ENCODE assay signal across 11 cellular contexts in the genomic region with DNA sequence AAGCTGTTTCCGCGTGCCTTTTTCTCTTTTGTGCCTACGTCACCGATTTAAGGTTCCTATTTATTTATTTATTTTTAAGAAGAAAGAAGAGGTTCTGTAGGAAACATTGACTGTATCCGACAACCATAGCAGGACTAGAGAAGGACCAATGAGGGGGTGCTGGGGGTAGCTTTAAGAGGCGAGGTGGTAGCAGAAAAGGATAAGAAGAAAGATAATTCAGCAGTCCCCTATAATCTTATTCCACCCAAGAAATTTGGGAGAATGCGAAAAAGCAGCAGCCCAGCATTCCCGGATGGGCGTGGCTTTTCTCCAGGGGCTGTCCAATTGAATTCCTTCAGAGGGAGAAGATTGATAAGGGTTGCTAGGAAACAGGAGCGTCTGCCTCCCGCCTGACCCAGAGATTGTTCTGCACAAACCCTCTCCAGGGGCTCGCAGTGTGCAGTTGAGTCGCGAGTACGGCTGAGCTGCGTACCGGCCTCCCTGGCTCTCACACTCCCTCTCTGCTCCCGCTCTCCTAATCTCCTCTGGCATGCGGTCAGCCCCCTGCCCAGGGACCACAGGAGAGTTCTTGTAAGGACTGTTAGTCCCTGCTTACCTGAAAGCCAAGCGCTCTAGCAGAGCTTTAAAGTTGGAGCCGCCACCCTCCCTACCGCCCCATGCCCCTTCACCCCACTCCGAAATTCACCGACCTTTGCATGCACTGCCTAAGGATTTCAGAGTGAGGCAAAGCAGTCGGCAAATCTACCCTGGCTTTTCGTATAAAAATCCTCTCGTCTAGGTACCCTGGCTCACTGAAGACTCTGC. TPM values are rescaled to one million over a fixed set of nuclear protein-coding genes. Genes with fewer than 3 reads are reported as not detected.
DNase-seq lines count a peak whose midpoint lies in the region; ATAC-seq lines count a peak whose summit lies in the region.
"Had no signal": no experiment of that assay in that cellular context is flagged by ENCODE, and none has a peak within 500 bp of the region (broad histone marks: within the 10 kb centered on the region; RNA-seq: fewer than 3 reads in every experiment).

A gene (plus strand): TSS at position 432 of the 804 bp plus-strand sequence. CDS start 121,237 bp downstream, outside the sequence.

- DNase-seq in DMS153 (lab: John Stamatoyannopoulos, UW) (peak; percentile 25), NCI-H748 (lab: John Stamatoyannopoulos, UW; ENCODE audit: unreplicated experiment) (peak; percentile 90), Right ventricle myocardium superior (peak; percentile 43), occipital lobe (lab: John Stamatoyannopoulos, UW) (peak; percentile 78)
- DNase-seq in stimulated activated CD4-positive, alpha-beta T cell treated with anti-CD3 and anti-CD28 coated beads, Interleukin-4, amount 100 ng/mL, for 24 hours: no peak
- DNase-seq in naive thymus-derived CD8-positive, alpha-beta T cell: no peak
- DNase-seq: activated CD8-positive, alpha-beta memory T cell treated with anti-CD3 and anti-CD28 coated beads, Interleukin-2, amount 50 U/mL, for 48 hours; CD4-positive, alpha-beta memory T cell had no signal

- H3K27ac Mint-ChIP-seq in naive thymus-derived CD8-positive, alpha-beta T cell: no peak within 1 kb of the TSS
- H3K27ac Mint-ChIP-seq: CD4-positive, alpha-beta memory T cell had no signal

- H3K4me3 Mint-ChIP-seq in naive thymus-derived CD8-positive, alpha-beta T cell: no peak within 1 kb of the TSS
- H3K4me3 Mint-ChIP-seq: CD4-positive, alpha-beta memory T cell had no signal

- no peaks in the 10 kb centered on the region for H3K36me3 Mint-ChIP-seq in naive thymus-derived CD8-positive, alpha-beta T cell
- H3K36me3 Mint-ChIP-seq: CD4-positive, alpha-beta memory T cell had no signal

- intact Hi-C loops in Right ventricle myocardium superior (cut with DNase I): no loop called here

- POLR2A ChIA-PET in naive thymus-derived CD8-positive, alpha-beta T cell (lab: Charles Lee): no interaction called here

- ATAC-seq in Right ventricle myocardium superior (ENCODE audit: poor library complexity) (peak; percentile 71), GM21526 (IDR thresholded peaks at IDR 0.05; ENCODE audit: low FRiP score, unreplicated experiment) (no peak), GM18519 (IDR thresholded peaks at IDR 0.05; ENCODE audit: low FRiP score, unreplicated experiment) (no peak)
- no peak for ATAC-seq in naive thymus-derived CD8-positive, alpha-beta T cell

- no peaks in the 10 kb centered on the region for H3K4me1 Mint-ChIP-seq in naive thymus-derived CD8-positive, alpha-beta T cell

- peaks cover 0 to 8% (median 0%) of the 10 kb centered on the region in 9 donors for H3K9me3 Mint-ChIP-seq in naive thymus-derived CD8-positive, alpha-beta T cell

- peaks cover 5 to 36% (median 27%) of the 10 kb centered on the region in 5 donors for H3K27me3 Mint-ChIP-seq in naive thymus-derived CD8-positive, alpha-beta T cell

RNA-seq across cellular contexts. Expression of the gene that starts here (rescaled TPM):
- not detected for total RNA-seq in Right ventricle myocardium superior
- 179 TPM for total RNA-seq in occipital lobe
- total RNA-seq in naive thymus-derived CD8-positive, alpha-beta T cell: not detected
- polyA plus RNA-seq in naive thymus-derived CD8-positive, alpha-beta T cell: not detected
- total RNA-seq: CD4-positive, alpha-beta memory T cell; NCI-H460 had no signal
- polyA plus RNA-seq: CD4-positive, alpha-beta memory T cell had no signal

Comparison
In these comparisons a context has a peak if more than half of its experiments do, and no peak if none do; other contexts are left out.
1. RNA of the gene that starts here (total RNA-seq): 179 TPM in occipital lobe (single experiment); not detected in Right ventricle myocardium superior (single experiment) and not detected in naive thymus-derived CD8-positive, alpha-beta T cell; every median in the first group is over 100 times any median in the second.
2. Peak in DNase-seq and ATAC-seq in Right ventricle myocardium superior; RNA of the gene not detected or under 1 TPM.
3. DNase-seq: peak in DMS153 (single experiment), NCI-H748 (single experiment) and occipital lobe (single experiment); none in stimulated activated CD4-positive, alpha-beta T cell treated with anti-CD3 and anti-CD28 coated beads, Interleukin-4, amount 100 ng/mL, for 24 hours (single experiment) and naive thymus-derived CD8-positive, alpha-beta T cell (0 of 10).